In the genomic region with DNA sequence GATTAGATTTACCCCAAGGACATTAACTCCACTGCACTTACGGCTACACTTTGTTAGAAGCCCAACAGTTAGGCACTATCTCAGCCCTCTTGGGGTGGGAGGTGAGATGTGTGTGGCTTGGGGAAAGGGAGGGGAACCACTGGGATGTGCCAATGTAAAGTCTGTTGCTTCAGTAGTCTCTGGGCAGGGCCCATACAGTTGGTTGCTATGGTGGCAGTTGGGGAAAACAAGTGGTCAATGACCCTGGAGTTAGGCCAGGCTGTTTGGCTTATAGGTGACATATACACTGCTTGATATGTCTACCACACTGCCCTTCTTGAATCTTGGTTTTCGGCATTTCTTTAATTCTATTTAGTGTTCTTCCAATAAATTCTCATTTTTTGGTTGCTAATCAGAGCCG, we compare ENCODE assay signal across 26 cellular contexts.
"Had no signal": no experiment of that assay in that cellular context is flagged by ENCODE, and none has a peak within 500 bp of the region (broad histone marks: within the 10 kb centered on the region; RNA-seq: fewer than 3 reads in every experiment).

No MANE protein-coding gene starts in this region.

- H3K27me3 ChIP-seq: colonic mucosa, esophagus squamous epithelium, gastrocnemius medialis, heart right ventricle, left lung had no signal

- H3K4me3 ChIP-seq: colonic mucosa, esophagus squamous epithelium, gastrocnemius medialis, heart right ventricle, left lung, lower lobe of right lung, mucosa of descending colon had no signal

- H3K9me3 ChIP-seq: colonic mucosa, esophagus squamous epithelium, gastrocnemius medialis, heart right ventricle, left lung, lower lobe of right lung, mucosa of descending colon had no signal

- H3K4me1 ChIP-seq: colonic mucosa, gastrocnemius medialis, left lung, lower lobe of right lung had no signal

- DNase-seq: colonic mucosa; cortex of kidney; effector CD8-positive, alpha-beta T cell; effector memory CD8-positive, alpha-beta T cell; endodermal cell; erythroblast; esophagus squamous epithelium; foreskin fibroblast; foreskin melanocyte; gastrocnemius medialis; glutamatergic neuron; head of caudate nucleus; heart right ventricle; hippocampal formation; left cardiac atrium; left lung; left ventricle myocardium superior; lower lobe of right lung; mesenchymal stem cell; mucosa of descending colon; naive B cell had no signal

- FAIRE-seq: endometrium, islet of Langerhans, keratinocyte had no signal

- H3K36me3 ChIP-seq: colonic mucosa, esophagus squamous epithelium, gastrocnemius medialis, heart right ventricle, left lung, lower lobe of right lung had no signal

- ATAC-seq: effector memory CD8-positive, alpha-beta T cell; esophagus mucosa; gastrocnemius medialis; heart right ventricle; left cardiac atrium; left lung; left ventricle myocardium superior; mucosa of descending colon had no signal

- H3K27ac ChIP-seq: colonic mucosa, epithelial cell of prostate, esophagus squamous epithelium, gastrocnemius medialis, heart right ventricle, left lung, lower lobe of right lung had no signal
